In the genomic region with DNA sequence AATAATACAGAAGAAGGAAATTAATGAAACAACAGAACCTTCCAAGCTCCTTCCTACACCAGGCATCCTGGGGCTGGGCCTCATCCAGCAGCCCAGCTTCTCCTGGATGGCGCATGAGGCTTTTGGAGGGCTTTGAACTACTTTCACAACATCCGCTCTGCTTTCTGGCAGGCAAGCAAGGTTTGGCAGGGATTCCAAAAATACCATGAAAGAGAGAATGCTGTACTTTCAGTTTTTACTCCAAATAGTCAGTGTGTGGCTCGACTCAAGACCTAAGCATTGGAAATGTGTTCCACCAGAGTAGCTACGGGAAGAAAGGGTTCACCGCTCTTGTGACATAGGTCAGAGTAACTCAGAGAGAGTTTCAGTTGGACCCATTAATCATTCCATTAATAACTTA, we compare ENCODE assay signal across 11 cellular contexts.
DNase-seq lines count a peak whose midpoint lies in the region; ATAC-seq, FAIRE-seq and TF ChIP-seq lines count a peak whose summit lies in the region.
"Had no signal": no experiment of that assay in that cellular context is flagged by ENCODE, and none has a peak within 500 bp of the region (broad histone marks: within the 10 kb centered on the region; RNA-seq: fewer than 3 reads in every experiment).

No MANE protein-coding gene starts in this region.

- H3K27me3 Mint-ChIP-seq in chondrocyte (ENCODE audit: low read depth) = no peaks in the 10 kb centered on the region

- H3K27me3 ChIP-seq in liver (ENCODE audit: control insufficient read depth in 4 of 4, insufficient read depth in 4 of 4, low read length in 3 of 4) (no peaks in the 10 kb centered on the region), HepG2 (ENCODE audit: control insufficient read depth in 1 of 2, insufficient read depth in 2 of 2, low read length in 2 of 2) (0 out of 5 replicates have a peak, but pooled peaks cover 0 to 3% of the 10 kb centered on the region in 2 experiments)

- no peak for TF ChIP-seq POLR2A in HepG2 (IDR thresholded peaks at IDR 0.05; ENCODE audit: insufficient read depth in 1 of 2, low read depth in 2 of 2, low read length in 2 of 2)
- TF ChIP-seq POLR2A in GM12891 (IDR thresholded peaks at IDR 0.05; ENCODE audit: low read depth, low read length) = no peak

- TF ChIP-seq EP300 in HepG2 (IDR thresholded peaks at IDR 0.05; ENCODE audit: low read depth in 2 of 2, low read length in 2 of 2) (no peak), HepG2 (CRISPR knock-in tag; IDR thresholded peaks at IDR 0.05; ENCODE audit: borderline replicate concordance) (no peak)

- no peak overlapping the region for H2AFZ ChIP-seq in HepG2 (ENCODE audit: low read length)

- H3K9me3 ChIP-seq in liver (ENCODE audit: control insufficient read depth in 4 of 4, low read length in 3 of 4) (no peaks in the 10 kb centered on the region), HepG2 (ENCODE audit: low read length) (no peaks in the 10 kb centered on the region)
- H3K9me3 ChIP-seq: Caco-2 had no signal

- H3K4me3 Mint-ChIP-seq in chondrocyte (ENCODE audit: unreplicated experiment) = no peak overlapping the region

- H3K4me1 Mint-ChIP-seq in chondrocyte (ENCODE audit: low read depth) = peaks cover 5% of the 10 kb centered on the region

- in situ Hi-C loops in HepG2 (cut with HindIII; ENCODE audit: extremely low pct_ligation_motif_present, low pct_unique_long_range_greater_than_20kb) = loop anchor here (25.0 kb wide), 2 partner anchors 348 to 498 kb away; a partner anchor contains a TSS

- H4K20me1 ChIP-seq in HepG2 (ENCODE audit: insufficient read depth, low read length) = no peaks in the 10 kb centered on the region

- H3K27ac Mint-ChIP-seq in chondrocyte (ENCODE audit: unreplicated experiment) = peak overlapping the region; percentile 1

- POLR2A ChIA-PET in HepG2 (lab: Yijun Ruan, JAX) = no interaction called here

- CTCF ChIA-PET in HepG2 (lab: Yijun Ruan, JAX; ENCODE audit: low intra/inter-chr PET ratio, low total read pairs) = no interaction called here

- DNase-seq in HepG2 (ENCODE audit: low spot score) = no peak
- no peak for DNase-seq in chondrocyte (ENCODE audit: low spot score)
- peak; percentile 89 for DNase-seq in medulla oblongata (ENCODE audit: extremely low spot score)
- DNase-seq in effector CD8-positive, alpha-beta T cell (lab: John Stamatoyannopoulos, UW) = no peak
- DNase-seq in GM12891 (ENCODE audit: insufficient read length, low spot score) = no peak
- no peak for DNase-seq in activated CD4-positive, alpha-beta T cell treated with anti-CD3 and anti-CD28 coated beads, Interleukin-2, amount 50 U/mL, for 1 hour
- DNase-seq: Caco-2 had no signal

- H3K4me3 ChIP-seq in liver (ENCODE audit: low read depth in 1 of 3, low read length in 3 of 3) (peak overlapping the region in 1 of 3 donors; percentile 32), HepG2 (replicated peaks in 1 of 3; ENCODE audit: insufficient read depth in 1 of 3, low read depth in 2 of 3, low read length in 3 of 3) (no peak overlapping the region)

- peak; percentile 36 to 40 for TF ChIP-seq RAD21 in liver (IDR thresholded peaks at IDR 0.05)
- TF ChIP-seq RAD21 in HepG2 (CRISPR knock-in tag; IDR thresholded peaks at IDR 0.05) = no peak

- H3K36me3 ChIP-seq in liver (ENCODE audit: control insufficient read depth in 4 of 4, insufficient read depth in 3 of 4, low read depth in 1 of 4, low read length in 3 of 4) (no peaks in the 10 kb centered on the region), HepG2 (replicated peaks in 1 of 2; ENCODE audit: control insufficient read depth in 1 of 2, insufficient read depth in 2 of 2, low read length in 2 of 2) (no peaks in the 10 kb centered on the region)

- TF ChIP-seq CTCF in liver (IDR thresholded peaks at IDR 0.05; ENCODE audit: low read depth, low read length, missing input control) = no peak
- TF ChIP-seq CTCF in HepG2 (CRISPR knock-in tag; IDR thresholded peaks at IDR 0.05) = no peak
- TF ChIP-seq CTCF in chondrocyte (IDR thresholded peaks at IDR 0.05) = no peak

- no peak overlapping the region for H3K9ac ChIP-seq in liver (ENCODE audit: low read depth in 1 of 2, low read length in 2 of 2)
- H3K9ac ChIP-seq in HepG2 (ENCODE audit: insufficient read depth, low read depth, low read length) = no peak overlapping the region
- H3K9ac ChIP-seq: KMS-11 had no signal

- H3K4me2 ChIP-seq in HepG2 (ENCODE audit: low read depth, low read length) = no peak overlapping the region
- H3K4me2 ChIP-seq: KMS-11 had no signal

- H3K27ac ChIP-seq in liver (ENCODE audit: low read depth in 1 of 2, low read length in 2 of 2) (peak overlapping the region in 1 of 2 donors; percentile 11), HepG2 (ENCODE audit: extremely low read length, insufficient read depth, low read length) (no peak overlapping the region)
- H3K27ac ChIP-seq: KMS-11 had no signal

- H3K9me3 Mint-ChIP-seq in chondrocyte (ENCODE audit: low read depth) = peaks cover 3% of the 10 kb centered on the region

- 21% methylated on average over 5 of the region's 5 CpGs for WGBS in liver
- WGBS in HepG2 (ENCODE audit: low lambda C conversion rate) = 36% methylated on average over 5 of the region's 5 CpGs

- BruUV-seq in HepG2 (replicated peaks; lab: Mats Ljungman, UMichigan) = no TSS peak

- H3K4me1 ChIP-seq in liver (ENCODE audit: control insufficient read depth in 4 of 4, insufficient read depth in 4 of 4, low read length in 3 of 4) (peaks cover 0 to 3% (median 0%) of the 10 kb centered on the region in 4 donors), HepG2 (ENCODE audit: insufficient read depth, low read length) (no peaks in the 10 kb centered on the region)
- H3K4me1 ChIP-seq: Caco-2 had no signal

- intact Hi-C loops in HepG2 (cut with micrococcal nuclease; ENCODE audit: unreplicated experiment) = no loop called here

- no peaks in the 10 kb centered on the region for H3K79me2 ChIP-seq in HepG2 (ENCODE audit: insufficient read depth, low read length)

- ATAC-seq in HepG2 (no peak), HG03097 (IDR thresholded peaks at IDR 0.05; ENCODE audit: low FRiP score, unreplicated experiment) (no peak)

- no peak for FAIRE-seq in HepG2 (lab: Jason Lieb, UNC)
- no peak for FAIRE-seq in GM12891 (lab: Jason Lieb, UNC)
- FAIRE-seq: islet of Langerhans had no signal

- peaks cover 3% of the 10 kb centered on the region for H3K36me3 Mint-ChIP-seq in chondrocyte (ENCODE audit: low read depth)

TF ChIP-seq in liver, 16 proteins besides CTCF, POLR2A, EP300 and RAD21 (continues in another document):
- TF ChIP-seq RXRA (IDR thresholded peaks at IDR 0.05) (peak; percentile 76 to 78), FOXA1 (IDR thresholded peaks at IDR 0.05) (no peak)

TF ChIP-seq in HepG2, 621 proteins besides CTCF, POLR2A, EP300 and RAD21 (continues in another document):
- TF ChIP-seq NKX3-1 (CRISPR knock-in tag; IDR thresholded peaks at IDR 0.05) (no peak), ZNF780A (CRISPR knock-in tag; IDR thresholded peaks at IDR 0.05) (no peak), RBAK (CRISPR knock-in tag; IDR thresholded peaks at IDR 0.05) (no peak), ARHGAP35 (CRISPR knock-in tag; IDR thresholded peaks at IDR 0.05; ENCODE audit: borderline replicate concordance) (no peak)
- TF ChIP-seq, protein P1, sequence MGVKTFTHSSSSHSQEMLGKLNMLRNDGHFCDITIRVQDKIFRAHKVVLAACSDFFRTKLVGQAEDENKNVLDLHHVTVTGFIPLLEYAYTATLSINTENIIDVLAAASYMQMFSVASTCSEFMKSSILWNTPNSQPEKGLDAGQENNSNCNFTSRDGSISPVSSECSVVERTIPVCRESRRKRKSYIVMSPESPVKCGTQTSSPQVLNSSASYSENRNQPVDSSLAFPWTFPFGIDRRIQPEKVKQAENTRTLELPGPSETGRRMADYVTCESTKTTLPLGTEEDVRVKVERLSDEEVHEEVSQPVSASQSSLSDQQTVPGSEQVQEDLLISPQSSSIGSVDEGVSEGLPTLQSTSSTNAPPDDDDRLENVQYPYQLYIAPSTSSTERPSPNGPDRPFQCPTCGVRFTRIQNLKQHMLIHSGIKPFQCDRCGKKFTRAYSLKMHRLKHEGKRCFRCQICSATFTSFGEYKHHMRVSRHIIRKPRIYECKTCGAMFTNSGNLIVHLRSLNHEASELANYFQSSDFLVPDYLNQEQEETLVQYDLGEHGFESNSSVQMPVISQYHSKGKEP (CRISPR knock-in tag; IDR thresholded peaks at IDR 0.05) = no peak
- TF ChIP-seq, protein P2, sequence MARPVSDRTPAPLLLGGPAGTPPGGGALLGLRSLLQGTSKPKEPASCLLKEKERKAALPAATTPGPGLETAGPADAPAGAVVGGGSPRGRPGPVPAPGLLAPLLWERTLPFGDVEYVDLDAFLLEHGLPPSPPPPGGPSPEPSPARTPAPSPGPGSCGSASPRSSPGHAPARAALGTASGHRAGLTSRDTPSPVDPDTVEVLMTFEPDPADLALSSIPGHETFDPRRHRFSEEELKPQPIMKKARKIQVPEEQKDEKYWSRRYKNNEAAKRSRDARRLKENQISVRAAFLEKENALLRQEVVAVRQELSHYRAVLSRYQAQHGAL (CRISPR knock-in tag; IDR thresholded peaks at IDR 0.05; ENCODE audit: not compliant biosample characterization) = no peak

TF ChIP-seq in GM12891, 5 proteins besides CTCF, POLR2A, EP300 and RAD21:
- TF ChIP-seq POU2F2 (IDR thresholded peaks at IDR 0.05; ENCODE audit: low read depth, low read length) (no peak), TAF1 (IDR thresholded peaks at IDR 0.05; ENCODE audit: low read depth, low read length) (no peak), PAX5 (IDR thresholded peaks at IDR 0.05; ENCODE audit: insufficient read depth, low read length, severe bottlenecking) (no peak), POLR2AphosphoS5 (IDR thresholded peaks at IDR 0.05; ENCODE audit: low read depth, low read length) (no peak), SPI1 (IDR thresholded peaks at IDR 0.05; ENCODE audit: low read depth, low read length) (no peak)
